In genomic region chr11:119185916-119186634, GRCh38 we compare ENCODE assay signal across 32 cellular contexts. TPM values are rescaled to one million over a fixed set of nuclear protein-coding genes. Genes with fewer than 3 reads are reported as not detected.
DNase-seq lines count a peak whose midpoint lies in the region; ATAC-seq and TF ChIP-seq lines count a peak whose summit lies in the region.
"Had no signal": no experiment of that assay in that cellular context is flagged by ENCODE, and none has a peak within 500 bp of the region (broad histone marks: within the 10 kb centered on the region; RNA-seq: fewer than 3 reads in every experiment).

No MANE protein-coding gene starts in this region.

- peaks cover 0 to 11% of the 10 kb centered on the region in 2 experiments for H3K36me3 ChIP-seq in SK-N-SH (replicated peaks in 1 of 2; ENCODE audit: control insufficient read depth in 1 of 2, insufficient read depth in 2 of 2, low read length in 1 of 2)
- H3K36me3 ChIP-seq in colonic mucosa = no peaks in the 10 kb centered on the region
- no peaks in the 10 kb centered on the region for H3K36me3 ChIP-seq in adrenal gland (replicated peaks in 1 of 2)
- H3K36me3 ChIP-seq: cardiac muscle cell, ovary had no signal

- H3K9ac ChIP-seq in SK-N-SH (no peak overlapping the region), colonic mucosa (ENCODE audit: low read depth in 2 of 2, low read length in 2 of 2) (peak overlapping the region; percentile 0 to 86)

- H2AFZ ChIP-seq in SK-N-SH (ENCODE audit: low read depth) = no peak overlapping the region
- H2AFZ ChIP-seq: PC-9 had no signal

- no peaks in the 10 kb centered on the region for H3F3A ChIP-seq in SK-N-SH (replicated peaks; ENCODE audit: insufficient read depth)

- no peak for TF ChIP-seq POLR2A in adrenal gland (IDR thresholded peaks at IDR 0.05)

- peak overlapping the region in 2 of 3 experiments; percentile 51 to 84 for H3K4me3 Mint-ChIP-seq in nephron
- H3K4me3 Mint-ChIP-seq in activated CD4-positive, alpha-beta T cell treated with anti-CD3 and anti-CD28 coated beads, Interleukin-2, amount 10 ng/mL, durations not matched to agents 24 days and 14 days = no peak overlapping the region
- H3K4me3 Mint-ChIP-seq: activated B cell treated with CpG ODN at 0.5 μM for 24 hours; activated T-helper 1 cell treated with anti-CD3 and anti-CD28 coated beads, Interleukin-12 subunit alpha, Interleukin-12 subunit beta, Interleukin-2, Interleukin-4 antibody, amounts not matched to agents 30 ng/mL and 10 ng/mL and 1 ng/mL, durations not matched to agents 14 hours and 24 hours and 36 hours; H9; stimulated activated naive CD8-positive, alpha-beta T cell treated with anti-CD3 and anti-CD28 coated beads, Interleukin-15, amount 100 ng/mL, for 72 hours had no signal

- TF ChIP-seq CTCF in SK-N-SH (IDR thresholded peaks at IDR 0.05) (no peak), colonic mucosa (IDR thresholded peaks at IDR 0.05) (no peak), nephron (IDR thresholded peaks at IDR 0.05; ENCODE audit: unreplicated experiment in 3 of 3) (no peak), adrenal gland (IDR thresholded peaks at IDR 0.05) (no peak)

- H3K36me3 Mint-ChIP-seq in nephron (ENCODE audit: low read depth) = no peaks in the 10 kb centered on the region
- peaks cover 11% of the 10 kb centered on the region for H3K36me3 Mint-ChIP-seq in activated CD4-positive, alpha-beta T cell treated with anti-CD3 and anti-CD28 coated beads, Interleukin-2, amount 10 ng/mL, durations not matched to agents 24 days and 14 days (ENCODE audit: low read depth)

- intact Hi-C loops in colonic mucosa (cut with DNase I) = no loop called here
- intact Hi-C loops in adrenal gland (cut with DNase I) = no loop called here
- intact Hi-C loops in activated CD4-positive, alpha-beta T cell treated with anti-CD3 and anti-CD28 coated beads, Interleukin-2, amount 10 ng/mL, durations not matched to agents 24 days and 14 days (cut with micrococcal nuclease) = no loop called here

- no peak for TF ChIP-seq EP300 in SK-N-SH (IDR thresholded peaks at IDR 0.05; ENCODE audit: borderline replicate concordance in 1 of 2, low read depth in 1 of 2, low read length in 1 of 2)

- in situ Hi-C loops in G401 (cut with HindIII; ENCODE audit: low sequenced_read_pairs) = no loop called here

- TF ChIP-seq RAD21 in SK-N-SH (IDR thresholded peaks at IDR 0.05; ENCODE audit: low read length) = no peak

- H3K27me3 ChIP-seq in SK-N-SH (ENCODE audit: insufficient read depth) (no peaks in the 10 kb centered on the region), colonic mucosa (no peaks in the 10 kb centered on the region), adrenal gland (no peaks in the 10 kb centered on the region)
- H3K27me3 ChIP-seq: cardiac muscle cell, ovary had no signal

- H3K27me3 Mint-ChIP-seq in nephron (ENCODE audit: low read depth) = peaks cover 5% of the 10 kb centered on the region
- H3K27me3 Mint-ChIP-seq in activated CD4-positive, alpha-beta T cell treated with anti-CD3 and anti-CD28 coated beads, Interleukin-2, amount 10 ng/mL, durations not matched to agents 24 days and 14 days = no peaks in the 10 kb centered on the region
- H3K27me3 Mint-ChIP-seq: stimulated activated naive CD8-positive, alpha-beta T cell treated with anti-CD3 and anti-CD28 coated beads, Interleukin-15, amount 100 ng/mL, for 72 hours had no signal

- no peaks in the 10 kb centered on the region for H3K4me1 Mint-ChIP-seq in nephron
- H3K4me1 Mint-ChIP-seq in activated CD4-positive, alpha-beta T cell treated with anti-CD3 and anti-CD28 coated beads, Interleukin-2, amount 10 ng/mL, durations not matched to agents 24 days and 14 days = no peaks in the 10 kb centered on the region
- H3K4me1 Mint-ChIP-seq: stimulated activated naive CD8-positive, alpha-beta T cell treated with anti-CD3 and anti-CD28 coated beads, Interleukin-15, amount 100 ng/mL, for 72 hours had no signal

- H3K27ac ChIP-seq in SK-N-SH (ENCODE audit: low read depth in 2 of 2, low read length in 1 of 2) (no peak overlapping the region), colonic mucosa (peak overlapping the region; percentile 68), adrenal gland (no peak overlapping the region)
- H3K27ac ChIP-seq: cardiac muscle cell, ovary, PC-9, tibial nerve had no signal

- POLR2A ChIA-PET in SK-N-SH (lab: Yijun Ruan, JAX) = interaction anchor here (0.6 kb wide), 1 partner anchor 96 kb away, joined by 4 read pairs; no protein-coding TSS in a partner anchor

- no peaks in the 10 kb centered on the region for H3K9me2 ChIP-seq in SK-N-SH

- no peak for ATAC-seq in SK-N-SH treated with all-trans-retinoic acid at 6 μM for 48 hours
- ATAC-seq: stimulated activated naive CD8-positive, alpha-beta T cell treated with anti-CD3 and anti-CD28 coated beads, Interleukin-15, amount 100 ng/mL, for 72 hours had no signal

- no peaks in the 10 kb centered on the region for H4K20me1 ChIP-seq in SK-N-SH (ENCODE audit: insufficient read depth)

- CTCF ChIA-PET in SK-N-SH (lab: Yijun Ruan, JAX) = interaction anchor here (0.7 to 3.9 kb wide), 7 partner anchors 9 to 247 kb away, joined by 3 to 12 read pairs (median 3); partner anchors contain the start of gene NLRX1

- H3K4me2 ChIP-seq in SK-N-SH = no peak overlapping the region
- H3K4me2 ChIP-seq: PC-9 had no signal

- no peak overlapping the region for H3K4me3 ChIP-seq in SK-N-SH (ENCODE audit: low read depth in 2 of 2, low read length in 1 of 2)
- H3K4me3 ChIP-seq in colonic mucosa = peak overlapping the region; percentile 36
- no peak overlapping the region for H3K4me3 ChIP-seq in adrenal gland
- H3K4me3 ChIP-seq: cardiac muscle cell, ovary, PC-9 had no signal

- DNase-seq in SK-N-SH = peak; percentile 72
- peak; percentile 36 for DNase-seq in colonic mucosa
- DNase-seq in adrenal gland = no peak
- no peak for DNase-seq in G401 (ENCODE audit: low spot score)
- DNase-seq in activated CD4-positive, alpha-beta T cell treated with anti-CD3 and anti-CD28 coated beads, Interleukin-2, amount 10 ng/mL, durations not matched to agents 24 days and 14 days = no peak
- no peak for DNase-seq in NAMALWA (ENCODE audit: low spot score)
- DNase-seq: activated B cell treated with CpG ODN at 0.5 μM for 24 hours; activated CD4-positive, alpha-beta T cell treated with anti-CD3 and anti-CD28 coated beads, Interleukin-2, amount 50 U/mL, for 4 hours; activated naive CD4-positive, alpha-beta T cell treated with anti-CD3 and anti-CD28 coated beads, Interleukin-2, amount 50 U/mL, for 16 hours; anterior cingulate cortex; COR-L47; dermis blood vessel endothelial cell; H9; mammary epithelial cell; NCI-H1105; NCI-H2081 treated with DMSO at 0.1 percent for 48 hours; NCI-H510A; NK-92 treated with Interleukin-12 subunit alpha and Interleukin-12 subunit beta, amount 100 ng/mL, for 24 hours; ovary; PC-9; right cardiac atrium; SHP77 treated with DMSO at 0.1 percent for 48 hours; stimulated activated naive CD8-positive, alpha-beta T cell treated with anti-CD3 and anti-CD28 coated beads, Interleukin-15, amount 100 ng/mL, for 72 hours had no signal

- H3K4me1 ChIP-seq in SK-N-SH (ENCODE audit: control insufficient read depth in 1 of 2, insufficient read depth in 2 of 2, low read depth in 1 of 2, low read length in 1 of 2) = peaks cover 0 to 9% of the 10 kb centered on the region in 2 experiments; a peak in 1 of 4 replicates
- H3K4me1 ChIP-seq in colonic mucosa = no peaks in the 10 kb centered on the region
- H3K4me1 ChIP-seq in adrenal gland (replicated peaks in 1 of 2) = no peaks in the 10 kb centered on the region
- H3K4me1 ChIP-seq: tibial nerve had no signal

- H3K27ac Mint-ChIP-seq in nephron = peak overlapping the region in 2 of 3 experiments; percentile 55 to 82
- H3K27ac Mint-ChIP-seq in activated CD4-positive, alpha-beta T cell treated with anti-CD3 and anti-CD28 coated beads, Interleukin-2, amount 10 ng/mL, durations not matched to agents 24 days and 14 days = no peak overlapping the region
- H3K27ac Mint-ChIP-seq: activated B cell treated with CpG ODN at 0.5 μM for 24 hours; activated T-helper 1 cell treated with anti-CD3 and anti-CD28 coated beads, Interleukin-12 subunit alpha, Interleukin-12 subunit beta, Interleukin-2, Interleukin-4 antibody, amounts not matched to agents 30 ng/mL and 10 ng/mL and 1 ng/mL, durations not matched to agents 14 hours and 24 hours and 36 hours had no signal

- H3K9me3 ChIP-seq in SK-N-SH (no peaks in the 10 kb centered on the region), colonic mucosa (no peaks in the 10 kb centered on the region), adrenal gland (replicated peaks in 1 of 3) (no peaks in the 10 kb centered on the region)
- H3K9me3 ChIP-seq: ovary, tibial nerve had no signal

- WGBS in SK-N-SH (ENCODE audit: low lambda C conversion rate) = 60% methylated on average over 16 of the region's 17 CpGs
- 38 to 52% (median 49%) methylated on average over 13 to 17 of the region's 17 CpGs for WGBS in adrenal gland, 4 donors

- no peaks in the 10 kb centered on the region for H3K9me3 Mint-ChIP-seq in nephron
- no peaks in the 10 kb centered on the region for H3K9me3 Mint-ChIP-seq in activated CD4-positive, alpha-beta T cell treated with anti-CD3 and anti-CD28 coated beads, Interleukin-2, amount 10 ng/mL, durations not matched to agents 24 days and 14 days
- H3K9me3 Mint-ChIP-seq: activated B cell treated with CpG ODN at 0.5 μM for 24 hours; activated T-helper 1 cell treated with anti-CD3 and anti-CD28 coated beads, Interleukin-12 subunit alpha, Interleukin-12 subunit beta, Interleukin-2, Interleukin-4 antibody, amounts not matched to agents 30 ng/mL and 10 ng/mL and 1 ng/mL, durations not matched to agents 14 hours and 24 hours and 36 hours; H9; stimulated activated naive CD8-positive, alpha-beta T cell treated with anti-CD3 and anti-CD28 coated beads, Interleukin-15, amount 100 ng/mL, for 72 hours had no signal

- no peaks in the 10 kb centered on the region for H3K79me2 ChIP-seq in SK-N-SH (ENCODE audit: insufficient read depth)

RNA-seq across cellular contexts. Expression of gene NHERF4, which starts 0.8 kb away (rescaled TPM):
- polyA plus RNA-seq in SK-N-SH (2012; rRNA removed) (not detected in 2 replicates), adrenal gland (under 1 TPM in 2 of 3 donors, not detected in 1; 0.17 to 0.24 TPM)
- not detected in 2 replicates for polyA plus RNA-seq in SK-N-SH (2012; cell fraction: cytosol; rRNA removed)
- 0.05 and 0.17 TPM in 2 replicates for polyA plus RNA-seq in SK-N-SH (2012; cell fraction: nucleus; rRNA removed)
- total RNA-seq in colonic mucosa (10 to 100 TPM; 52.3 to 72.7 TPM), adrenal gland (under 1 TPM in 1 of 8 donors, not detected in 7; 0.14 TPM)
- not detected in 2 replicates for total RNA-seq in G401 (2014; rRNA removed; shearing (Covaris generic))
- 0.54 and 0.58 TPM in 2 replicates for total RNA-seq in activated CD4-positive, alpha-beta T cell treated with anti-CD3 and anti-CD28 coated beads, Interleukin-2, amount 10 ng/mL, durations not matched to agents 24 days and 14 days
- total RNA-seq: A673; activated T-helper 1 cell treated with anti-CD3 and anti-CD28 coated beads, Interleukin-12 subunit alpha, Interleukin-12 subunit beta, Interleukin-2, Interleukin-4 antibody, amounts not matched to agents 30 ng/mL and 10 ng/mL and 1 ng/mL, durations not matched to agents 14 hours and 24 hours and 36 hours; Daoy; dermis blood vessel endothelial cell; mammary epithelial cell; PC-9 had no signal
- polyA plus RNA-seq: BJ, keratinocyte, mammary epithelial cell had no signal

RNA-seq across cellular contexts. Expression of gene NLRX1, which starts 17.6 kb away (rescaled TPM):
- polyA plus RNA-seq in SK-N-SH (2012; rRNA removed) = 13.7 and 13.8 TPM in 2 replicates
- 4.3 and 8.4 TPM in 2 replicates for polyA plus RNA-seq in SK-N-SH (2012; cell fraction: cytosol; rRNA removed)
- 18.5 and 18.6 TPM in 2 replicates for polyA plus RNA-seq in SK-N-SH (2012; cell fraction: nucleus; rRNA removed)
- total RNA-seq in colonic mucosa = 10 to 100 TPM; 16.5 to 17.1 TPM
- total RNA-seq in adrenal gland = 10 to 100 TPM; 17.4 to 32.7 (median 30.0) TPM
- 10 to 100 TPM in 1 of 3 donors, 1 to 10 TPM in 2; 5.5 to 10.1 (median 7.4) TPM for polyA plus RNA-seq in adrenal gland
- total RNA-seq in G401 (2014; rRNA removed; shearing (Covaris generic)) = not detected in 2 replicates
- 23.3 and 25.0 TPM in 2 replicates for total RNA-seq in activated CD4-positive, alpha-beta T cell treated with anti-CD3 and anti-CD28 coated beads, Interleukin-2, amount 10 ng/mL, durations not matched to agents 24 days and 14 days

RNA-seq across cellular contexts. Expression of gene CBL, which starts 20.1 kb away (rescaled TPM):
- polyA plus RNA-seq in SK-N-SH (2012; rRNA removed) = 9.5 and 10.4 TPM in 2 replicates
- 9.7 and 11.1 TPM in 2 replicates for polyA plus RNA-seq in SK-N-SH (2012; cell fraction: cytosol; rRNA removed)
- polyA plus RNA-seq in SK-N-SH (2012; cell fraction: nucleus; rRNA removed) = 11.5 and 17.0 TPM in 2 replicates
- total RNA-seq in colonic mucosa = 10 to 100 TPM; 10.8 to 16.4 TPM
- 10 to 100 TPM in 7 of 8 donors, 1 to 10 TPM in 1; 10.0 to 21.9 (median 14.0) TPM for total RNA-seq in adrenal gland
- 10 to 100 TPM in 1 of 3 donors, 1 to 10 TPM in 2; 4.9 to 13.4 (median 6.2) TPM for polyA plus RNA-seq in adrenal gland
- 4.9 and 11.7 TPM in 2 replicates for total RNA-seq in G401 (2014; rRNA removed; shearing (Covaris generic))
- 36.4 and 36.5 TPM in 2 replicates for total RNA-seq in activated CD4-positive, alpha-beta T cell treated with anti-CD3 and anti-CD28 coated beads, Interleukin-2, amount 10 ng/mL, durations not matched to agents 24 days and 14 days

RNA-seq across cellular contexts. Expression of gene ABCG4, which starts 37.2 kb away (rescaled TPM):
- polyA plus RNA-seq in SK-N-SH (2012; rRNA removed) (0.50 and 0.72 TPM in 2 replicates), adrenal gland (1 to 10 TPM in 1 of 3 donors, under 1 TPM in 2; 0.20 to 1.1 (median 0.48) TPM)
- polyA plus RNA-seq in SK-N-SH (2012; cell fraction: cytosol; rRNA removed) = 0.27 and 0.38 TPM in 2 replicates
- 2.5 and 3.0 TPM in 2 replicates for polyA plus RNA-seq in SK-N-SH (2012; cell fraction: nucleus; rRNA removed)
- total RNA-seq in colonic mucosa (under 1 TPM; 0.05 to 0.22 TPM), adrenal gland (under 1 TPM in 7 of 8 donors, not detected in 1; 0.08 to 0.60 (median 0.29) TPM)
- 0.06 and 1.7 TPM in 2 replicates for total RNA-seq in G401 (2014; rRNA removed; shearing (Covaris generic))
- 0.07 TPM in 1 of 2 replicates, not detected in the other for total RNA-seq in activated CD4-positive, alpha-beta T cell treated with anti-CD3 and anti-CD28 coated beads, Interleukin-2, amount 10 ng/mL, durations not matched to agents 24 days and 14 days
- total RNA-seq: A673; activated B cell treated with CpG ODN at 0.5 μM for 24 hours; activated T-helper 1 cell treated with anti-CD3 and anti-CD28 coated beads, Interleukin-12 subunit alpha, Interleukin-12 subunit beta, Interleukin-2, Interleukin-4 antibody, amounts not matched to agents 30 ng/mL and 10 ng/mL and 1 ng/mL, durations not matched to agents 14 hours and 24 hours and 36 hours; Daoy had no signal

Comparison
In these comparisons a context has a peak if more than half of its experiments do, and no peak if none do; other contexts are left out.
1. DNase-seq: peak in SK-N-SH (single experiment) and colonic mucosa (single experiment); none in adrenal gland (0 of 7), G401 (single experiment), activated CD4-positive, alpha-beta T cell treated with anti-CD3 and anti-CD28 coated beads, Interleukin-2, amount 10 ng/mL, durations not matched to agents 24 days and 14 days (single experiment) and NAMALWA (single experiment).
2. RNA of gene NHERF4, which starts 0.8 kb away (total RNA-seq): 52.3 to 72.7 TPM in colonic mucosa; 0.54 to 0.58 TPM in activated CD4-positive, alpha-beta T cell treated with anti-CD3 and anti-CD28 coated beads, Interleukin-2, amount 10 ng/mL, durations not matched to agents 24 days and 14 days, 0.14 TPM in adrenal gland and not detected in G401; every median in the first group is over 10 times any median in the second.
3. RNA of gene NLRX1, which starts 17.6 kb away (total RNA-seq): 17.4 to 32.7 TPM in adrenal gland, 23.3 to 25.0 TPM in activated CD4-positive, alpha-beta T cell treated with anti-CD3 and anti-CD28 coated beads, Interleukin-2, amount 10 ng/mL, durations not matched to agents 24 days and 14 days and 16.5 to 17.1 TPM in colonic mucosa; not detected in G401; every median in the first group is over 10 times any median in the second.